ENCODE assay signal across 1 cellular context in genomic region chr1:81406292-81406691, GRCh38.
TF ChIP-seq lines count a peak whose summit lies in the region.

No MANE protein-coding gene starts in this region.

TF ChIP-seq in H1, 55 proteins besides CTCF, POLR2A, EP300 and RAD21:
- TF ChIP-seq TAF7 (optimal IDR thresholded peaks at IDR 0.05; ENCODE audit: borderline replicate concordance, low read depth, low read length) (no peak), PHF8 (conservative IDR thresholded peaks at IDR 0.05; ENCODE audit: low read depth, low read length) (no peak), SAP30 (IDR thresholded peaks at IDR 0.05; ENCODE audit: insufficient read depth, insufficient replicate concordance, low read length) (no peak), RFX5 (IDR thresholded peaks at IDR 0.05; ENCODE audit: borderline replicate concordance, low read depth, low read length) (no peak), CBX8 (IDR thresholded peaks at IDR 0.05; ENCODE audit: borderline replicate concordance, low read depth, low read length) (no peak), USF2 (IDR thresholded peaks at IDR 0.05; ENCODE audit: low read length) (no peak), RNF2 (IDR thresholded peaks at IDR 0.05; ENCODE audit: borderline replicate concordance, low read depth, low read length, missing control alignments, poor library complexity, severe bottlenecking) (no peak), TAF1 (IDR thresholded peaks at IDR 0.05; ENCODE audit: low read depth, low read length) (no peak), RBBP5 (IDR thresholded peaks at IDR 0.05; ENCODE audit: borderline replicate concordance, low read depth, low read length) (no peak), ASH2L (IDR thresholded peaks at IDR 0.05; ENCODE audit: low read length) (no peak), CHD7 (IDR thresholded peaks at IDR 0.05; ENCODE audit: insufficient replicate concordance, low read length) (no peak), NRF1 (IDR thresholded peaks at IDR 0.05; ENCODE audit: low read depth, low read length) (no peak), TEAD4 (IDR thresholded peaks at IDR 0.05; ENCODE audit: low read depth, low read length) (no peak), ZNF274 (IDR thresholded peaks at IDR 0.05; ENCODE audit: borderline replicate concordance, extremely low read depth, low read length) (no peak), CHD2 (IDR thresholded peaks at IDR 0.05; ENCODE audit: low read length) (no peak), POLR2AphosphoS5 (IDR thresholded peaks at IDR 0.05; ENCODE audit: low read depth, low read length) (no peak)
